Comparison of ENCODE assay signal across 24 cellular contexts in the genomic region with DNA sequence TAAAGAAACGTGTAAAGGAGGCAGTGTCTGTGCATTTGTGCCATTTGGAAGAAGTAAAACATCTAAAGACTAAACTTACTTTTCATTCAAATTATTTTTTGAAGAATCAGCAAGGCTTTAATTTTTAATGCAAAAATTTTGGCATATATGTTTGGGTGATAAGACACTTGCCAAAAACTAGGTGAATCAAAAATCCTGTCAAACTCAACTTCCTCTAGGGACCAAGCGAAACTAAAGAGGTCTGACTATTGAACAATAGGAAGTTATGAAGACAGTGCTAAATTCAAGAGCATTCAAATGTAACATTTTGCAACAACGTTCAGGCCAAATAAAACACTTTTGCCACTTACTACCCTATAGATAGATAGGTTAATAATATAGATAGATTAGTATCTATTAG.
"Had no signal": no experiment of that assay in that cellular context is flagged by ENCODE, and none has a peak within 500 bp of the region (broad histone marks: within the 10 kb centered on the region; RNA-seq: fewer than 3 reads in every experiment).

No MANE protein-coding gene starts in this region.

- H3K36me3 ChIP-seq: esophagus squamous epithelium, gastroesophageal sphincter, neural progenitor cell, ovary, right atrium auricular region, sigmoid colon, tibial nerve had no signal

- H3K9ac ChIP-seq: neural progenitor cell had no signal

- H3K4me1 ChIP-seq: esophagus squamous epithelium, gastroesophageal sphincter, neural progenitor cell, right atrium auricular region, sigmoid colon, testis, tibial nerve had no signal

- H3K27me3 ChIP-seq: esophagus squamous epithelium, gastroesophageal sphincter, neural progenitor cell, ovary, right atrium auricular region, sigmoid colon, testis, tibial nerve had no signal

- DNase-seq: dermis blood vessel endothelial cell; esophagus squamous epithelium; foreskin fibroblast; glutamatergic neuron; immature natural killer cell; left ventricle myocardium superior; mesenchymal stem cell; midbrain; nucleus accumbens; ovary; sigmoid colon; stimulated activated CD4-positive, alpha-beta T cell treated with anti-CD3 and anti-CD28 coated beads, Interleukin-2, amount 100 ng/mL, for 24 hours; stimulated activated CD4-positive, alpha-beta T cell treated with anti-CD3 and anti-CD28 coated beads, Interleukin-4, amount 100 ng/mL, for 4 hours; stimulated activated naive B cell treated with anti-CD40 and anti-IgM and Interleukin-4, amounts not matched to agents 10 μg/mL and 1 μg/mL and 100 μg/mL, for 72 hours; stimulated activated naive CD8-positive, alpha-beta T cell treated with anti-CD3 and anti-CD28 coated beads, Interleukin-15, amount 100 ng/mL, for 72 hours; testis had no signal

- H3K27ac ChIP-seq: esophagus squamous epithelium, gastroesophageal sphincter, neural progenitor cell, ovary, right atrium auricular region, sigmoid colon, skin epidermis, testis, tibial nerve had no signal

- ATAC-seq: gastroesophageal sphincter; left ventricle myocardium superior; natural killer cell treated with Interleukin-12 subunit alpha and Interleukin-12 subunit beta and Interleukin-15 and Interleukin-18, amount 100 ng/mL, for 72 hours; stimulated activated naive B cell treated with anti-CD40 and anti-IgM and Interleukin-4, amounts not matched to agents 10 μg/mL and 1 μg/mL and 100 μg/mL, for 72 hours; stimulated activated naive CD8-positive, alpha-beta T cell treated with anti-CD3 and anti-CD28 coated beads, Interleukin-15, amount 100 ng/mL, for 72 hours had no signal

- H3K9me3 ChIP-seq: esophagus squamous epithelium, gastroesophageal sphincter, ovary, right atrium auricular region, sigmoid colon, testis, tibial nerve had no signal

- FAIRE-seq: keratinocyte had no signal

- H3K4me3 ChIP-seq: esophagus squamous epithelium, gastroesophageal sphincter, lung, neural progenitor cell, ovary, right atrium auricular region, sigmoid colon, skin epidermis, testis, tibial nerve had no signal

- H3K4me2 ChIP-seq: neural progenitor cell had no signal

- H2AFZ ChIP-seq: neural progenitor cell had no signal
